9 cellular contexts compared by ENCODE assay signal in genomic region chr12:75208851-75209781, GRCh38. TPM values are rescaled to one million over a fixed set of nuclear protein-coding genes. Genes with fewer than 3 reads are reported as not detected.
DNase-seq lines count a peak whose midpoint lies in the region; ATAC-seq and TF ChIP-seq lines count a peak whose summit lies in the region.
"Had no signal": no experiment of that assay in that cellular context is flagged by ENCODE, and none has a peak within 500 bp of the region (broad histone marks: within the 10 kb centered on the region; RNA-seq: fewer than 3 reads in every experiment).

No MANE protein-coding gene starts in this region.

- peaks cover 11% of the 10 kb centered on the region for H3K4me1 Mint-ChIP-seq in CD4-positive, alpha-beta T cell (ENCODE audit: low read depth)
- H3K4me1 Mint-ChIP-seq in T-helper 17 cell, result peaks cover 6% of the 10 kb centered on the region

- H3K9me3 Mint-ChIP-seq in CD4-positive, alpha-beta T cell, result peaks cover 2% of the 10 kb centered on the region

- peak overlapping the region; percentile 27 for H3K4me3 ChIP-seq in astrocyte of the cerebellum (ENCODE audit: low read depth, low read length)
- peak overlapping the region in 1 of 3 donors; percentile 11 for H3K4me3 ChIP-seq in liver (ENCODE audit: low read depth in 1 of 3, low read length in 3 of 3)

- H3K36me3 ChIP-seq in liver (ENCODE audit: control insufficient read depth in 4 of 4, insufficient read depth in 3 of 4, low read depth in 1 of 4, low read length in 3 of 4), result peaks cover 0 to 2% (median 0%) of the 10 kb centered on the region in 4 donors

- ATAC-seq in GM19324 (IDR thresholded peaks at IDR 0.05; ENCODE audit: low FRiP score, unreplicated experiment) (no peak), T-helper 17 cell (no peak)
- ATAC-seq in CD4-positive, alpha-beta T cell (ENCODE audit: poor library complexity), result no peak

- H3K9me3 ChIP-seq in liver (ENCODE audit: control insufficient read depth in 4 of 4, low read length in 3 of 4), result no peaks in the 10 kb centered on the region
- peaks cover 3% of the 10 kb centered on the region for H3K9me3 ChIP-seq in CD4-positive, alpha-beta T cell (ENCODE audit: control insufficient read depth, low read length)
- H3K9me3 ChIP-seq in T-helper 17 cell (ENCODE audit: control insufficient read depth, low read length, poor library complexity, severe bottlenecking), result no peaks in the 10 kb centered on the region

- H3K27me3 Mint-ChIP-seq in CD4-positive, alpha-beta T cell, result peaks cover 74% of the 10 kb centered on the region
- peaks cover 36% of the 10 kb centered on the region for H3K27me3 Mint-ChIP-seq in T-helper 17 cell

- POLR2A ChIA-PET in CD4-positive, alpha-beta T cell (lab: Charles Lee), result no interaction called here

- 6% methylated on average over 49 of the region's 49 CpGs for WGBS in liver

- TF ChIP-seq RAD21 in liver (IDR thresholded peaks at IDR 0.05), result no peak

- no peaks in the 10 kb centered on the region for H3K36me3 Mint-ChIP-seq in CD4-positive, alpha-beta T cell (ENCODE audit: low read depth)
- H3K36me3 Mint-ChIP-seq in T-helper 17 cell (ENCODE audit: low read depth), result peaks cover 3% of the 10 kb centered on the region

- TF ChIP-seq CTCF in astrocyte of the cerebellum (IDR thresholded peaks at IDR 0.05; ENCODE audit: low read depth, low read length, missing control alignments) (no peak), liver (IDR thresholded peaks at IDR 0.05; ENCODE audit: low read depth, low read length, missing input control) (no peak)
- TF ChIP-seq CTCF in CD4-positive, alpha-beta T cell (IDR thresholded peaks at IDR 0.05), result no peak

- DNase-seq in AG08396 (ENCODE audit: low spot score) (peak; percentile 58), HuH-7 (ENCODE audit: low spot score) (peak; percentile 77), astrocyte of the cerebellum (ENCODE audit: low read depth) (peak; percentile 26), T-helper 1 cell (no peak), T-helper 17 cell (no peak)
- DNase-seq in CD4-positive, alpha-beta T cell, result no peak

- H3K27ac ChIP-seq in liver (ENCODE audit: low read depth in 1 of 2, low read length in 2 of 2), result no peak overlapping the region
- no peak overlapping the region for H3K27ac ChIP-seq in CD4-positive, alpha-beta T cell (ENCODE audit: low read depth, low read length)

- in situ Hi-C loops in astrocyte of the cerebellum (cut with HindIII; ENCODE audit: low sequenced_read_pairs), result no loop called here

- CTCF ChIA-PET in CD4-positive, alpha-beta T cell (lab: Charles Lee), result no interaction called here

- no peak overlapping the region for H3K9ac ChIP-seq in liver (ENCODE audit: low read depth in 1 of 2, low read length in 2 of 2)

- intact Hi-C loops in CD4-positive, alpha-beta T cell (cut with DNase I, micrococcal nuclease), result no loop called here

- peaks cover 0 to 6% (median 0%) of the 10 kb centered on the region in 4 donors for H3K4me1 ChIP-seq in liver (ENCODE audit: control insufficient read depth in 4 of 4, insufficient read depth in 4 of 4, low read length in 3 of 4)

- no peak overlapping the region for H3K27ac Mint-ChIP-seq in CD4-positive, alpha-beta T cell
- H3K27ac Mint-ChIP-seq in T-helper 17 cell, result no peak overlapping the region

- no peak overlapping the region for H3K4me3 Mint-ChIP-seq in CD4-positive, alpha-beta T cell
- H3K4me3 Mint-ChIP-seq in T-helper 17 cell, result no peak overlapping the region

- peaks cover 0 to 5% (median 3%) of the 10 kb centered on the region in 4 donors for H3K27me3 ChIP-seq in liver (ENCODE audit: control insufficient read depth in 4 of 4, insufficient read depth in 4 of 4, low read length in 3 of 4)
- H3K27me3 ChIP-seq in CD4-positive, alpha-beta T cell (ENCODE audit: control insufficient read depth, insufficient read depth, low read length), result peaks cover 58% of the 10 kb centered on the region

TF ChIP-seq in liver, 16 proteins besides CTCF, POLR2A, EP300 and RAD21:
- TF ChIP-seq REST (IDR thresholded peaks at IDR 0.05), result peak; percentile 98
- no peak for TF ChIP-seq HNF4G (IDR thresholded peaks at IDR 0.05)
- no peak for TF ChIP-seq GABPA (IDR thresholded peaks at IDR 0.05 in 1 of 2, conservative IDR thresholded peaks at IDR 0.05 in 1 of 2)

RNA-seq across cellular contexts. Expression of gene KCNC2, which starts 0.5 kb away (rescaled TPM):
- total RNA-seq in liver (under 1 TPM in 1 of 2 donors, not detected in 1; under 0.01 TPM), T-helper 17 cell (not detected)
- polyA plus RNA-seq in liver, result under 1 TPM in 1 of 2 donors, not detected in 1; 0.02 TPM
- total RNA-seq in CD4-positive, alpha-beta T cell, result not detected
- total RNA-seq: activated CD8-positive, alpha-beta memory T cell treated with anti-CD3 and anti-CD28 coated beads for 36 hours had no signal

Comparison
In these comparisons a context has a peak if more than half of its experiments do, and no peak if none do; other contexts are left out.
1. DNase-seq: peak in AG08396 (single experiment), HuH-7 (single experiment) and astrocyte of the cerebellum (single experiment); none in T-helper 1 cell (0 of 5), CD4-positive, alpha-beta T cell (0 of 10) and T-helper 17 cell (0 of 3).